Comparison of ENCODE assay signal across 27 cellular contexts in the genomic region with DNA sequence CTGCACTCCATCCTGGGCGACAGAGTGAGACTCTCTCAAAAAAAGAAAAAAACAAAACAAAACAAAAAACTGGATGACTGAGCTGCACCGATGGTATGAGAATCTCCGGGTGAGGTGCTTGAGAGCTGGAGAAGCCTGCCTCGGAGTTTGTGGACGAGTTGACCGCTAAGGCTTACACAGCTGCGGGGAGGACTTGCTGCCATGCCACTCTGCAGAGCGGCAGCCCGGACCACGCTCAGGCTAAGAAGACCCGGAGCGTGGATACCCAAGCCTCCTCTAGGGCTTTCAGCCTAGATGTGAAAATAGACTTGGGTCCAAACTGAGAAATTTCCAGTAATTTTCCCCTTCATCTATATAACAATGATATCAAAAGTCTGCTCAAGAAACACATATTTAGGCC. TPM values are rescaled to one million over a fixed set of nuclear protein-coding genes. Genes with fewer than 3 reads are reported as not detected.
"Had no signal": no experiment of that assay in that cellular context is flagged by ENCODE, and none has a peak within 500 bp of the region (broad histone marks: within the 10 kb centered on the region; RNA-seq: fewer than 3 reads in every experiment).

No MANE protein-coding gene starts in this region.

- ATAC-seq: activated CD8-positive, alpha-beta memory T cell treated with anti-CD3 and anti-CD28 coated beads, Interleukin-2, amount 10 ng/mL, durations not matched to agents 7 days and 5 days; activated CD8-positive, alpha-beta T cell treated with anti-CD3 and anti-CD28 coated beads for 36 hours; left cardiac atrium; left ventricle myocardium superior; pancreas; psoas muscle; T-cell had no signal

- H3K27ac Mint-ChIP-seq: activated B cell treated with CpG ODN at 0.5 μM for 24 hours; activated CD8-positive, alpha-beta memory T cell treated with anti-CD3 and anti-CD28 coated beads, Interleukin-2, amount 10 ng/mL, durations not matched to agents 7 days and 5 days; activated CD8-positive, alpha-beta T cell treated with anti-CD3 and anti-CD28 coated beads for 36 hours; activated naive CD8-positive, alpha-beta T cell; activated T-helper 1 cell treated with anti-CD3 and anti-CD28 coated beads, Interleukin-12 subunit alpha, Interleukin-12 subunit beta, Interleukin-2, Interleukin-4 antibody, amounts not matched to agents 30 ng/mL and 10 ng/mL and 1 ng/mL, durations not matched to agents 14 hours and 24 hours and 36 hours; T-cell; T-helper 2 cell treated with Interferon-gamma antibody and Interleukin-4, amounts not matched to agents 5 μg/mL and 100 μg/mL, for 36 hours had no signal

- H3K36me3 Mint-ChIP-seq: activated naive CD8-positive, alpha-beta T cell had no signal

- H3K4me3 Mint-ChIP-seq: activated B cell treated with CpG ODN at 0.5 μM for 24 hours; activated CD8-positive, alpha-beta memory T cell treated with anti-CD3 and anti-CD28 coated beads, Interleukin-2, amount 10 ng/mL, durations not matched to agents 7 days and 5 days; activated CD8-positive, alpha-beta T cell treated with anti-CD3 and anti-CD28 coated beads for 36 hours; activated naive CD8-positive, alpha-beta T cell; activated T-helper 1 cell treated with anti-CD3 and anti-CD28 coated beads, Interleukin-12 subunit alpha, Interleukin-12 subunit beta, Interleukin-2, Interleukin-4 antibody, amounts not matched to agents 30 ng/mL and 10 ng/mL and 1 ng/mL, durations not matched to agents 14 hours and 24 hours and 36 hours; central memory CD8-positive, alpha-beta T cell; naive B cell; neural crest cell; T-cell; T-helper 2 cell treated with Interferon-gamma antibody and Interleukin-4, amounts not matched to agents 5 μg/mL and 100 μg/mL, for 36 hours had no signal

- H3K9me3 ChIP-seq: esophagus squamous epithelium, pancreas, psoas muscle, tibial nerve had no signal

- DNase-seq: activated B cell treated with CpG ODN at 0.5 μM for 24 hours; activated CD4-positive, alpha-beta T cell treated with anti-CD3 and anti-CD28 coated beads, Interleukin-2, amount 50 U/mL, for 1 hour; activated CD8-positive, alpha-beta memory T cell treated with anti-CD3 and anti-CD28 coated beads, Interleukin-2, amount 10 ng/mL, durations not matched to agents 7 days and 5 days; activated CD8-positive, alpha-beta T cell treated with anti-CD3 and anti-CD28 coated beads for 36 hours; anterior cingulate cortex; dermis blood vessel endothelial cell; effector CD8-positive, alpha-beta T cell; esophagus squamous epithelium; glutamatergic neuron; islet precursor cell; left cardiac atrium; left ventricle myocardium superior; naive B cell; nucleus accumbens; pancreas; psoas muscle; stimulated activated CD4-positive, alpha-beta T cell treated with anti-CD3 and anti-CD28 coated beads, Interleukin-15, amount 100 ng/mL, for 24 hours; stimulated activated CD4-positive, alpha-beta T cell treated with anti-CD3 and anti-CD28 coated beads, Interleukin-2, amount 100 ng/mL, for 24 hours; stimulated activated naive CD4-positive, alpha-beta T cell; T-cell had no signal

- H3K27me3 Mint-ChIP-seq: activated B cell treated with CpG ODN at 0.5 μM for 24 hours; activated CD8-positive, alpha-beta memory T cell treated with anti-CD3 and anti-CD28 coated beads, Interleukin-2, amount 10 ng/mL, durations not matched to agents 7 days and 5 days; activated CD8-positive, alpha-beta T cell treated with anti-CD3 and anti-CD28 coated beads for 36 hours; activated naive CD8-positive, alpha-beta T cell; central memory CD8-positive, alpha-beta T cell; naive B cell; T-cell had no signal

- H3K9me3 Mint-ChIP-seq: activated B cell treated with CpG ODN at 0.5 μM for 24 hours; activated CD8-positive, alpha-beta T cell treated with anti-CD3 and anti-CD28 coated beads for 36 hours; activated T-helper 1 cell treated with anti-CD3 and anti-CD28 coated beads, Interleukin-12 subunit alpha, Interleukin-12 subunit beta, Interleukin-2, Interleukin-4 antibody, amounts not matched to agents 30 ng/mL and 10 ng/mL and 1 ng/mL, durations not matched to agents 14 hours and 24 hours and 36 hours; central memory CD8-positive, alpha-beta T cell; naive B cell; neural crest cell; T-cell; T-helper 2 cell treated with Interferon-gamma antibody and Interleukin-4, amounts not matched to agents 5 μg/mL and 100 μg/mL, for 36 hours had no signal

RNA-seq across cellular contexts. Expression of a gene that starts 16.0 kb away (rescaled TPM):
- total RNA-seq: bronchial epithelial cell had no signal
